Comparison of ENCODE assay signal across 1 cellular context in genomic region chr21:45262616-45263015, GRCh38.
TF ChIP-seq lines count a peak whose summit lies in the region.

No MANE protein-coding gene starts in this region.

TF ChIP-seq in SK-N-SH, 30 proteins besides CTCF, POLR2A, EP300 and RAD21:
- TF ChIP-seq REST (IDR thresholded peaks at IDR 0.05; ENCODE audit: low read depth, low read length) (no peak), SMC3 (IDR thresholded peaks at IDR 0.05; ENCODE audit: low read depth, low read length) (no peak), ELF1 (IDR thresholded peaks at IDR 0.05) (no peak), RXRA (IDR thresholded peaks at IDR 0.05; ENCODE audit: borderline replicate concordance, low read depth) (no peak), NRF1 (IDR thresholded peaks at IDR 0.05; ENCODE audit: low read depth, low read length) (no peak), JUND (IDR thresholded peaks at IDR 0.05) (no peak), USF2 (IDR thresholded peaks at IDR 0.05; ENCODE audit: borderline replicate concordance, low read depth, low read length) (no peak), MXI1 (IDR thresholded peaks at IDR 0.05; ENCODE audit: low read depth, low read length) (no peak), MEF2A (IDR thresholded peaks at IDR 0.05; ENCODE audit: borderline replicate concordance, low read depth) (no peak), FOSL2 (IDR thresholded peaks at IDR 0.05; ENCODE audit: borderline replicate concordance, low read depth) (no peak), MAX (IDR thresholded peaks at IDR 0.05; ENCODE audit: low read depth) (no peak), YY1 (IDR thresholded peaks at IDR 0.05; ENCODE audit: low read depth) (no peak), EZH2phosphoT487 (IDR thresholded peaks at IDR 0.05; ENCODE audit: borderline replicate concordance, low read depth) (no peak), GABPA (IDR thresholded peaks at IDR 0.05; ENCODE audit: low read depth) (no peak), TAF1 (IDR thresholded peaks at IDR 0.05; ENCODE audit: borderline replicate concordance, low read depth, low read length) (no peak), TCF12 (IDR thresholded peaks at IDR 0.05) (no peak), TEAD4 (IDR thresholded peaks at IDR 0.05; ENCODE audit: borderline replicate concordance, insufficient read depth) (no peak), RCOR1 (IDR thresholded peaks at IDR 0.05; ENCODE audit: low read length) (no peak)
- TF ChIP-seq, protein P1, sequence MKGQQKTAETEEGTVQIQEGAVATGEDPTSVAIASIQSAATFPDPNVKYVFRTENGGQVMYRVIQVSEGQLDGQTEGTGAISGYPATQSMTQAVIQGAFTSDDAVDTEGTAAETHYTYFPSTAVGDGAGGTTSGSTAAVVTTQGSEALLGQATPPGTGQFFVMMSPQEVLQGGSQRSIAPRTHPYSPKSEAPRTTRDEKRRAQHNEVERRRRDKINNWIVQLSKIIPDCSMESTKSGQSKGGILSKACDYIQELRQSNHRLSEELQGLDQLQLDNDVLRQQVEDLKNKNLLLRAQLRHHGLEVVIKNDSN (IDR thresholded peaks at IDR 0.05; ENCODE audit: borderline replicate concordance, low read depth), result no peak
- TF ChIP-seq, protein P2, sequence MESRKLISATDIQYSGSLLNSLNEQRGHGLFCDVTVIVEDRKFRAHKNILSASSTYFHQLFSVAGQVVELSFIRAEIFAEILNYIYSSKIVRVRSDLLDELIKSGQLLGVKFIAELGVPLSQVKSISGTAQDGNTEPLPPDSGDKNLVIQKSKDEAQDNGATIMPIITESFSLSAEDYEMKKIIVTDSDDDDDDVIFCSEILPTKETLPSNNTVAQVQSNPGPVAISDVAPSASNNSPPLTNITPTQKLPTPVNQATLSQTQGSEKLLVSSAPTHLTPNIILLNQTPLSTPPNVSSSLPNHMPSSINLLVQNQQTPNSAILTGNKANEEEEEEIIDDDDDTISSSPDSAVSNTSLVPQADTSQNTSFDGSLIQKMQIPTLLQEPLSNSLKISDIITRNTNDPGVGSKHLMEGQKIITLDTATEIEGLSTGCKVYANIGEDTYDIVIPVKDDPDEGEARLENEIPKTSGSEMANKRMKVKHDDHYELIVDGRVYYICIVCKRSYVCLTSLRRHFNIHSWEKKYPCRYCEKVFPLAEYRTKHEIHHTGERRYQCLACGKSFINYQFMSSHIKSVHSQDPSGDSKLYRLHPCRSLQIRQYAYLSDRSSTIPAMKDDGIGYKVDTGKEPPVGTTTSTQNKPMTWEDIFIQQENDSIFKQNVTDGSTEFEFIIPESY (IDR thresholded peaks at IDR 0.05; ENCODE audit: borderline replicate concordance, low read depth), result no peak
